ENCODE assay signal across 12 cellular contexts in genomic region chr9:93183106-93183662, GRCh38. TPM values are rescaled to one million over a fixed set of nuclear protein-coding genes. Genes with fewer than 3 reads are reported as not detected.
DNase-seq lines count a peak whose midpoint lies in the region; ATAC-seq and TF ChIP-seq lines count a peak whose summit lies in the region.
"Had no signal": no experiment of that assay in that cellular context is flagged by ENCODE, and none has a peak within 500 bp of the region (broad histone marks: within the 10 kb centered on the region; RNA-seq: fewer than 3 reads in every experiment).

No MANE protein-coding gene starts in this region.

- TF ChIP-seq CTCF in LNCaP clone FGC (IDR thresholded peaks at IDR 0.05; ENCODE audit: control insufficient read depth, extremely low read depth, insufficient read depth) (no peak), osteocyte (IDR thresholded peaks at IDR 0.05) (no peak)

- peaks cover 7% of the 10 kb centered on the region for H3K27me3 ChIP-seq in CD4-positive, CD25-positive, alpha-beta regulatory T cell (ENCODE audit: control insufficient read depth, insufficient read depth, low read length)
- peaks cover 9% of the 10 kb centered on the region for H3K27me3 ChIP-seq in effector memory CD4-positive, alpha-beta T cell (replicated peaks; ENCODE audit: control insufficient read depth, insufficient read depth, low read length, poor library complexity, severe bottlenecking)

- H3K4me1 Mint-ChIP-seq in CD4-positive, CD25-positive, alpha-beta regulatory T cell, result peaks cover 0 to 16% (median 5%) of the 10 kb centered on the region in 4 donors
- H3K4me1 Mint-ChIP-seq in osteocyte (ENCODE audit: unreplicated experiment), result peaks cover 3% of the 10 kb centered on the region

- H3K9me3 ChIP-seq in CD4-positive, CD25-positive, alpha-beta regulatory T cell (ENCODE audit: control insufficient read depth in 2 of 2, low read length in 2 of 2), result no peaks in the 10 kb centered on the region
- H3K9me3 ChIP-seq in effector memory CD4-positive, alpha-beta T cell (ENCODE audit: control insufficient read depth, low read length), result no peaks in the 10 kb centered on the region
- H3K9me3 ChIP-seq: adrenal gland had no signal

- no peak for DNase-seq in CD4-positive, CD25-positive, alpha-beta regulatory T cell
- DNase-seq in LNCaP clone FGC (ENCODE audit: low read depth) (no peak), osteocyte (ENCODE audit: extremely low spot score, unreplicated experiment) (no peak), SKM-1 (lab: John Stamatoyannopoulos, UW; ENCODE audit: unreplicated experiment) (no peak), SKM-1 treated with dmso at 0.1 percent for 144 hours (lab: John Stamatoyannopoulos, UW; ENCODE audit: unreplicated experiment) (no peak)
- DNase-seq in effector memory CD4-positive, alpha-beta T cell, result no peak
- DNase-seq in activated CD8-positive, alpha-beta memory T cell treated with anti-CD3 and anti-CD28 coated beads, Interleukin-2, amount 50 U/mL, for 4 hours, result no peak
- DNase-seq: DMS79 treated with DMSO at 0.1 percent for 48 hours, HFFc6, mammary epithelial cell had no signal

- H3K27ac Mint-ChIP-seq in CD4-positive, CD25-positive, alpha-beta regulatory T cell, result no peak overlapping the region
- H3K27ac Mint-ChIP-seq in osteocyte (ENCODE audit: unreplicated experiment), result no peak overlapping the region
- H3K27ac Mint-ChIP-seq: HFFc6 had no signal

- H3K27ac ChIP-seq in CD4-positive, CD25-positive, alpha-beta regulatory T cell (ENCODE audit: insufficient read depth, low read length, poor library complexity, severe bottlenecking), result no peak overlapping the region
- no peak overlapping the region for H3K27ac ChIP-seq in effector memory CD4-positive, alpha-beta T cell (ENCODE audit: insufficient read depth, low read length, poor library complexity, severe bottlenecking)
- H3K27ac ChIP-seq: adrenal gland had no signal

- peaks cover 60% of the 10 kb centered on the region for H3K27me3 Mint-ChIP-seq in CD4-positive, CD25-positive, alpha-beta regulatory T cell
- H3K27me3 Mint-ChIP-seq in osteocyte (ENCODE audit: unreplicated experiment), result peaks cover 77% of the 10 kb centered on the region

- ATAC-seq in CD4-positive, CD25-positive, alpha-beta regulatory T cell (ENCODE audit: low read depth in 2 of 2), result no peak
- no peak for ATAC-seq in activated CD4-positive, CD25-positive, alpha-beta regulatory T cell treated with anti-CD3 and anti-CD28 coated beads, Interleukin-2, amount 50 U/mL, for 24 hours

- no peaks in the 10 kb centered on the region for H3K36me3 ChIP-seq in CD4-positive, CD25-positive, alpha-beta regulatory T cell (ENCODE audit: control insufficient read depth, insufficient read depth, low read length)
- no peaks in the 10 kb centered on the region for H3K36me3 ChIP-seq in effector memory CD4-positive, alpha-beta T cell (ENCODE audit: control insufficient read depth, insufficient read depth, low read length)
- H3K36me3 ChIP-seq: adrenal gland had no signal

- H3K4me3 ChIP-seq in CD4-positive, CD25-positive, alpha-beta regulatory T cell (ENCODE audit: low read depth, low read length), result peak overlapping the region; percentile 37
- H3K4me3 ChIP-seq in LNCaP clone FGC (ENCODE audit: low read depth, low read length), result peak overlapping the region; percentile 66
- H3K4me3 ChIP-seq in effector memory CD4-positive, alpha-beta T cell (ENCODE audit: insufficient read depth, low read depth, low read length, poor library complexity, severe bottlenecking), result peak overlapping the region; percentile 53

- H3K4me1 ChIP-seq in CD4-positive, CD25-positive, alpha-beta regulatory T cell (ENCODE audit: control insufficient read depth, insufficient read depth, low read length, poor library complexity, severe bottlenecking), result peaks cover 16% of the 10 kb centered on the region
- peaks cover 8% of the 10 kb centered on the region for H3K4me1 ChIP-seq in effector memory CD4-positive, alpha-beta T cell (ENCODE audit: control insufficient read depth, insufficient read depth, low read length, poor library complexity, severe bottlenecking)

- H3K9me3 Mint-ChIP-seq in CD4-positive, CD25-positive, alpha-beta regulatory T cell, result no peaks in the 10 kb centered on the region
- no peaks in the 10 kb centered on the region for H3K9me3 Mint-ChIP-seq in osteocyte (ENCODE audit: unreplicated experiment)
- H3K9me3 Mint-ChIP-seq: HFFc6 had no signal

- H3K36me3 Mint-ChIP-seq in CD4-positive, CD25-positive, alpha-beta regulatory T cell, result no peaks in the 10 kb centered on the region
- no peaks in the 10 kb centered on the region for H3K36me3 Mint-ChIP-seq in osteocyte (ENCODE audit: unreplicated experiment)

- peak overlapping the region; percentile 38 to 77 (median 76) for H3K4me3 Mint-ChIP-seq in CD4-positive, CD25-positive, alpha-beta regulatory T cell
- peak overlapping the region; percentile 50 for H3K4me3 Mint-ChIP-seq in osteocyte (ENCODE audit: unreplicated experiment)
- H3K4me3 Mint-ChIP-seq: HFFc6 had no signal

RNA-seq across cellular contexts. Expression of gene WNK2, which starts 0.8 kb away (rescaled TPM):
- total RNA-seq in CD4-positive, CD25-positive, alpha-beta regulatory T cell, result 0.22 TPM
- not detected for polyA plus RNA-seq in CD4-positive, CD25-positive, alpha-beta regulatory T cell
- not detected in 2 replicates for total RNA-seq in osteocyte
- total RNA-seq: HFFc6 had no signal

RNA-seq across cellular contexts. Expression of gene NINJ1, which starts 49.1 kb away (rescaled TPM):
- 144 TPM for total RNA-seq in CD4-positive, CD25-positive, alpha-beta regulatory T cell
- polyA plus RNA-seq in CD4-positive, CD25-positive, alpha-beta regulatory T cell, result 100 to 1,000 TPM in 1 of 4 donors, 10 to 100 TPM in 3; 68.5 to 104 (median 73.2) TPM
- total RNA-seq in osteocyte, result 28.1 and 32.9 TPM in 2 replicates
